18 cellular contexts compared by ENCODE assay signal in the genomic region with DNA sequence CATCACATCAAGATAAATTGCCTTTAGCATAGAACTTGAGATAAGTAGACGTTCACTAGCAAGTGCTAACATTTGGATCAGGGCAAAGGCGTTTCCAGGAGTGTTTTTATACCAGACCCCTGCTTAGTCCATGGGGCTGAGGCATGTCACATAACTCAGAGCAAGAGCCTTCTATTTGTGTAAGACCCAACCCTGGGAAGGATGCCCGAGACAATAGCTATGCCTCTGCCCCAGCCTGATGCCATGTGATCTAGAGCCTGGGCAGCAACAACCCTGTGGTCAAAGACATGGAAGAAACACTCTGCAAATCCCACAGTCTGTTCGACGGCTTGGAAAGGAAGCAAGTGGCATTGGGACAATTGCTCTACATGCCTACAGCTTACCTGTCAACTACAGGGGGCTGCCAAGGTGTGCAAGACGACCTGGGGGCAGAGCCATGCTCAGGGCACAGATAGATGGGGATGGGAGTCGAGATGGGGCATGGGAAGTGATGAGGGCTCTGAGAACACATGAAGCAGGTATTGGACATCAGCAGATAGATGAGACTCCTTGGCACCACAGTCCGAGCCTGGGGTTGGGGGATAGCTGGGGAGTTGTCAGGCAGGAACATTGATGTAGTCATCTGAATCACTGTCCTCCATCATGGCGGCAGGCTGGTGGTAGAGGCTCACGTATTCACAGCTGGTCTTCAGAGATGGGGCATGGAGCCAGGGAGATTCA. TPM values are rescaled to one million over a fixed set of nuclear protein-coding genes. Genes with fewer than 3 reads are reported as not detected.
A peak's percentile ranks its signal among the peaks of the same experiment; 100 is the strongest.
DNase-seq lines count a peak whose midpoint lies in the region; ATAC-seq and TF ChIP-seq lines count a peak whose summit lies in the region.
"Had no signal": no experiment of that assay in that cellular context is flagged by ENCODE, and none has a peak within 500 bp of the region (broad histone marks: within the 10 kb centered on the region; RNA-seq: fewer than 3 reads in every experiment).

No MANE protein-coding gene starts in this region.

- intact Hi-C loops in activated CD4-positive, alpha-beta T cell treated with anti-CD3 and anti-CD28 coated beads, Interleukin-2, amount 10 ng/mL, durations not matched to agents 24 days and 14 days (cut with micrococcal nuclease) = loop anchor here (5.0 kb wide), 1 partner anchor 433 kb away; no protein-coding TSS in a partner anchor
- intact Hi-C loops in OCI-LY7 (cut with micrococcal nuclease; ENCODE audit: unreplicated experiment) = no loop called here
- intact Hi-C loops in aorta (cut with DNase I) = loop anchor here in 1 of 2 donors (10.0 kb wide), 1 partner anchor 170 kb away; no protein-coding TSS in a partner anchor

- peaks cover 16% of the 10 kb centered on the region for H3K4me1 ChIP-seq in OCI-LY7 (ENCODE audit: insufficient read depth, low read length, poor library complexity, severe bottlenecking)
- H3K4me1 ChIP-seq in tibial nerve = peaks cover 0 to 8% (median 5%) of the 10 kb centered on the region in 4 donors
- H3K4me1 ChIP-seq in aorta (ENCODE audit: control insufficient read depth in 1 of 2, insufficient read depth in 2 of 2, low read length in 2 of 2) = no peaks in the 10 kb centered on the region
- H3K4me1 ChIP-seq: HAP-1 had no signal

- peak overlapping the region; percentile 62 for H3K27ac Mint-ChIP-seq in activated CD4-positive, alpha-beta T cell treated with anti-CD3 and anti-CD28 coated beads, Interleukin-2, amount 10 ng/mL, durations not matched to agents 24 days and 14 days
- peak overlapping the region; percentile 74 for H3K27ac Mint-ChIP-seq in central memory CD8-positive, alpha-beta T cell (ENCODE audit: low read depth)
- peak overlapping the region; percentile 41 to 74 for H3K27ac Mint-ChIP-seq in natural killer cell treated with Interleukin-12 subunit alpha and Interleukin-12 subunit beta and Interleukin-15 and Interleukin-18, amount 100 ng/mL, for 72 hours

- POLR2A ChIA-PET in OCI-LY7 (lab: Charles Lee) = no interaction called here

- TF ChIP-seq POLR2A in tibial nerve (IDR thresholded peaks at IDR 0.05) = no peak

- H3K27me3 ChIP-seq in tibial nerve = peaks cover 0 to 24% of the 10 kb centered on the region in 2 donors
- no peaks in the 10 kb centered on the region for H3K27me3 ChIP-seq in aorta (ENCODE audit: control insufficient read depth in 1 of 2, insufficient read depth in 2 of 2, low read length in 1 of 2)

- TF ChIP-seq CTCF in OCI-LY7 (conservative IDR thresholded peaks at IDR 0.05; ENCODE audit: low read length) (no peak), tibial nerve (IDR thresholded peaks at IDR 0.05) (no peak)

- no peak overlapping the region for H3K4me3 ChIP-seq in OCI-LY7 (ENCODE audit: low read depth, low read length, poor library complexity, severe bottlenecking)
- no peak overlapping the region for H3K4me3 ChIP-seq in tibial nerve
- no peak overlapping the region for H3K4me3 ChIP-seq in aorta (ENCODE audit: low read length in 2 of 2)
- H3K4me3 ChIP-seq: adrenal gland, HAP-1, lower lobe of right lung had no signal

- no peaks in the 10 kb centered on the region for H3K79me2 ChIP-seq in OCI-LY7 (ENCODE audit: insufficient read depth, low read depth, low read length)

- H4K20me1 ChIP-seq in OCI-LY7 (ENCODE audit: insufficient read depth, low read length) = no peaks in the 10 kb centered on the region

- H2AFZ ChIP-seq in OCI-LY7 (ENCODE audit: low read length) = no peak overlapping the region

- CTCF ChIA-PET in OCI-LY7 (lab: Charles Lee; ENCODE audit: unreplicated experiment) = no interaction called here

- WGBS in tibial nerve, 2 donors = 87 to 91% methylated on average over 10 of the region's 10 CpGs
- 74 to 75% methylated on average over 10 of the region's 10 CpGs for WGBS in aorta, 2 donors

- BruUV-seq in OCI-LY7 (replicated peaks; lab: Mats Ljungman, UMichigan) = no TSS peak

- no peaks in the 10 kb centered on the region for H3K9me2 ChIP-seq in OCI-LY7 (ENCODE audit: insufficient read depth, low read length)

- no peaks in the 10 kb centered on the region for H3K9me3 Mint-ChIP-seq in activated CD4-positive, alpha-beta T cell treated with anti-CD3 and anti-CD28 coated beads, Interleukin-2, amount 10 ng/mL, durations not matched to agents 24 days and 14 days
- H3K9me3 Mint-ChIP-seq in central memory CD8-positive, alpha-beta T cell = no peaks in the 10 kb centered on the region
- no peaks in the 10 kb centered on the region for H3K9me3 Mint-ChIP-seq in natural killer cell treated with Interleukin-12 subunit alpha and Interleukin-12 subunit beta and Interleukin-15 and Interleukin-18, amount 100 ng/mL, for 72 hours

- no peak for TF ChIP-seq EP300 in tibial nerve (IDR thresholded peaks at IDR 0.05)

- H3K4me1 Mint-ChIP-seq in activated CD4-positive, alpha-beta T cell treated with anti-CD3 and anti-CD28 coated beads, Interleukin-2, amount 10 ng/mL, durations not matched to agents 24 days and 14 days = peaks cover 38% of the 10 kb centered on the region
- H3K4me1 Mint-ChIP-seq in central memory CD8-positive, alpha-beta T cell = peaks cover 57% of the 10 kb centered on the region
- peaks cover 27 to 31% of the 10 kb centered on the region in 2 donors for H3K4me1 Mint-ChIP-seq in natural killer cell treated with Interleukin-12 subunit alpha and Interleukin-12 subunit beta and Interleukin-15 and Interleukin-18, amount 100 ng/mL, for 72 hours (ENCODE audit: low read depth in 2 of 2)

- no peak for DNase-seq in activated CD4-positive, alpha-beta T cell treated with anti-CD3 and anti-CD28 coated beads, Interleukin-2, amount 10 ng/mL, durations not matched to agents 24 days and 14 days
- no peak for DNase-seq in activated CD4-positive, alpha-beta T cell treated with anti-CD3 and anti-CD28 coated beads for 48 hours
- no peak for DNase-seq in OCI-LY7 (ENCODE audit: low spot score)
- DNase-seq in central memory CD8-positive, alpha-beta T cell (ENCODE audit: low spot score in 2 of 2) = no peak
- no peak for DNase-seq in natural killer cell treated with Interleukin-12 subunit alpha and Interleukin-12 subunit beta and Interleukin-15 and Interleukin-18, amount 100 ng/mL, for 72 hours (ENCODE audit: low spot score)
- DNase-seq in NCI-H1092 treated with DMSO at 0.1 percent for 48 hours (lab: John Stamatoyannopoulos, UW) = no peak
- no peak for DNase-seq in tibial nerve (ENCODE audit: low spot score in 2 of 2)
- DNase-seq in aorta = no peak
- DNase-seq: adrenal gland, Calu3, KG1, lower lobe of right lung, NCI-H1436 treated with DMSO at 0.1 percent for 48 hours had no signal

- peaks cover 3% of the 10 kb centered on the region for H3K27me3 Mint-ChIP-seq in activated CD4-positive, alpha-beta T cell treated with anti-CD3 and anti-CD28 coated beads, Interleukin-2, amount 10 ng/mL, durations not matched to agents 24 days and 14 days
- no peaks in the 10 kb centered on the region for H3K27me3 Mint-ChIP-seq in central memory CD8-positive, alpha-beta T cell
- no peaks in the 10 kb centered on the region for H3K27me3 Mint-ChIP-seq in natural killer cell treated with Interleukin-12 subunit alpha and Interleukin-12 subunit beta and Interleukin-15 and Interleukin-18, amount 100 ng/mL, for 72 hours

- H3K36me3 ChIP-seq in OCI-LY7 (ENCODE audit: insufficient read depth, low read length) = no peaks in the 10 kb centered on the region
- H3K36me3 ChIP-seq in tibial nerve = no peaks in the 10 kb centered on the region
- no peaks in the 10 kb centered on the region for H3K36me3 ChIP-seq in aorta (ENCODE audit: control insufficient read depth in 1 of 2, insufficient read depth in 2 of 2, low read length in 1 of 2)
- H3K36me3 ChIP-seq: adrenal gland, HAP-1, lower lobe of right lung, neutrophil had no signal

- ATAC-seq in central memory CD8-positive, alpha-beta T cell (replicated peaks; ENCODE audit: extremely low read depth, poor library complexity, severe bottlenecking) = no peak
- no peak for ATAC-seq in natural killer cell treated with Interleukin-12 subunit alpha and Interleukin-12 subunit beta and Interleukin-15 and Interleukin-18, amount 100 ng/mL, for 72 hours
- ATAC-seq in aorta (ENCODE audit: low FRiP score) = no peak
- ATAC-seq: lower lobe of right lung, Panc1 had no signal

- H3K9me3 ChIP-seq in OCI-LY7 (ENCODE audit: low read length) = no peaks in the 10 kb centered on the region
- no peaks in the 10 kb centered on the region for H3K9me3 ChIP-seq in tibial nerve
- peaks cover 3% of the 10 kb centered on the region for H3K9me3 ChIP-seq in aorta (ENCODE audit: control insufficient read depth, low read length)
- H3K9me3 ChIP-seq: adrenal gland, HAP-1, lower lobe of right lung, neutrophil had no signal

- peaks cover 56% of the 10 kb centered on the region for H3K36me3 Mint-ChIP-seq in activated CD4-positive, alpha-beta T cell treated with anti-CD3 and anti-CD28 coated beads, Interleukin-2, amount 10 ng/mL, durations not matched to agents 24 days and 14 days (ENCODE audit: low read depth)
- H3K36me3 Mint-ChIP-seq in central memory CD8-positive, alpha-beta T cell (ENCODE audit: insufficient read depth) = peaks cover 50% of the 10 kb centered on the region
- no peaks in the 10 kb centered on the region for H3K36me3 Mint-ChIP-seq in natural killer cell treated with Interleukin-12 subunit alpha and Interleukin-12 subunit beta and Interleukin-15 and Interleukin-18, amount 100 ng/mL, for 72 hours

- H3K4me3 Mint-ChIP-seq in activated CD4-positive, alpha-beta T cell treated with anti-CD3 and anti-CD28 coated beads, Interleukin-2, amount 10 ng/mL, durations not matched to agents 24 days and 14 days = peak overlapping the region; percentile 57
- H3K4me3 Mint-ChIP-seq in central memory CD8-positive, alpha-beta T cell = peak overlapping the region; percentile 25
- no peak overlapping the region for H3K4me3 Mint-ChIP-seq in natural killer cell treated with Interleukin-12 subunit alpha and Interleukin-12 subunit beta and Interleukin-15 and Interleukin-18, amount 100 ng/mL, for 72 hours

- peak overlapping the region; percentile 49; the same call in 1 of the 2 replicates for H3K4me2 ChIP-seq in OCI-LY7 (ENCODE audit: low read length)

- H3K27ac ChIP-seq in OCI-LY7 (ENCODE audit: low read depth, low read length, poor library complexity, severe bottlenecking) = no peak overlapping the region
- no peak overlapping the region for H3K27ac ChIP-seq in tibial nerve
- no peak overlapping the region for H3K27ac ChIP-seq in aorta (ENCODE audit: low read depth in 1 of 2, low read length in 2 of 2)
- H3K27ac ChIP-seq: adrenal gland, lower lobe of right lung, neutrophil had no signal

RNA-seq across cellular contexts. Expression of a gene that starts 7.3 kb away (rescaled TPM):
- total RNA-seq in activated CD4-positive, alpha-beta T cell treated with anti-CD3 and anti-CD28 coated beads, Interleukin-2, amount 10 ng/mL, durations not matched to agents 24 days and 14 days = 5.1 and 5.9 TPM in 2 replicates
- total RNA-seq in OCI-LY7 (2014; rRNA removed; shearing (Covaris generic)) = not detected in 2 replicates
- not detected in 2 replicates for total RNA-seq in OCI-LY7 (2022)
- total RNA-seq in natural killer cell treated with Interleukin-12 subunit alpha and Interleukin-12 subunit beta and Interleukin-15 and Interleukin-18, amount 100 ng/mL, for 72 hours = not detected
- not detected for total RNA-seq in tibial nerve
- not detected for total RNA-seq in aorta
- polyA plus RNA-seq in aorta = not detected
- total RNA-seq: adrenal gland, Calu3, lower lobe of right lung, NCI-H460, subcutaneous adipose tissue had no signal
- polyA plus RNA-seq: adrenal gland had no signal

RNA-seq across cellular contexts. Expression of a gene that starts 17.2 kb away (rescaled TPM):
- total RNA-seq in activated CD4-positive, alpha-beta T cell treated with anti-CD3 and anti-CD28 coated beads, Interleukin-2, amount 10 ng/mL, durations not matched to agents 24 days and 14 days = 19.6 and 23.2 TPM in 2 replicates
- 3.2 and 5.2 TPM in 2 replicates for total RNA-seq in OCI-LY7 (2014; rRNA removed; shearing (Covaris generic))
- total RNA-seq in OCI-LY7 (2022) = 9.2 and 10.6 TPM in 2 replicates
- 1 to 10 TPM; 4.1 to 6.8 TPM for total RNA-seq in natural killer cell treated with Interleukin-12 subunit alpha and Interleukin-12 subunit beta and Interleukin-15 and Interleukin-18, amount 100 ng/mL, for 72 hours
- total RNA-seq in tibial nerve = 1 to 10 TPM; 1.8 to 3.1 (median 2.6) TPM
- 1 to 10 TPM; 3.3 to 4.0 TPM for total RNA-seq in aorta
- 1 to 10 TPM in 1 of 2 donors, under 1 TPM in 1; 0.28 to 1.3 TPM for polyA plus RNA-seq in aorta
- total RNA-seq: NCI-H460 had no signal

RNA-seq across cellular contexts. Expression of a gene that starts 39.2 kb away (rescaled TPM):
- not detected in 2 replicates for total RNA-seq in activated CD4-positive, alpha-beta T cell treated with anti-CD3 and anti-CD28 coated beads, Interleukin-2, amount 10 ng/mL, durations not matched to agents 24 days and 14 days
- not detected in 2 replicates for total RNA-seq in OCI-LY7 (2014; rRNA removed; shearing (Covaris generic))
- not detected in 2 replicates for total RNA-seq in OCI-LY7 (2022)
- not detected for total RNA-seq in natural killer cell treated with Interleukin-12 subunit alpha and Interleukin-12 subunit beta and Interleukin-15 and Interleukin-18, amount 100 ng/mL, for 72 hours
- total RNA-seq in tibial nerve = not detected
- not detected for total RNA-seq in aorta
- not detected for polyA plus RNA-seq in aorta
- total RNA-seq: Calu3, lower lobe of right lung, NCI-H460, subcutaneous adipose tissue had no signal

RNA-seq across cellular contexts. Expression of a gene that starts 41.7 kb away (rescaled TPM):
- 0.07 TPM in 1 of 2 replicates, not detected in the other for total RNA-seq in activated CD4-positive, alpha-beta T cell treated with anti-CD3 and anti-CD28 coated beads, Interleukin-2, amount 10 ng/mL, durations not matched to agents 24 days and 14 days
- total RNA-seq in OCI-LY7 (2014; rRNA removed; shearing (Covaris generic)) = 0.03 TPM in 1 of 2 replicates, not detected in the other
- total RNA-seq in OCI-LY7 (2022) (0.17 TPM in 1 of 2 replicates, not detected in the other), tibial nerve (under 1 TPM in 1 of 4 donors, not detected in 3; 0.22 TPM), aorta (1 to 10 TPM in 1 of 2 donors, under 1 TPM in 1; 0.84 to 2.1 TPM)
- under 1 TPM in 1 of 2 donors, not detected in 1; 0.08 TPM for total RNA-seq in natural killer cell treated with Interleukin-12 subunit alpha and Interleukin-12 subunit beta and Interleukin-15 and Interleukin-18, amount 100 ng/mL, for 72 hours
- 10 to 100 TPM in 1 of 2 donors, under 1 TPM in 1; 0.28 to 67.5 TPM for polyA plus RNA-seq in aorta
- total RNA-seq: NCI-H460 had no signal
